23 cellular contexts compared by ENCODE assay signal in genomic region chr20:18041462-18041861, GRCh38. TPM values are rescaled to one million over a fixed set of nuclear protein-coding genes. Genes with fewer than 3 reads are reported as not detected.
"Had no signal": no experiment of that assay in that cellular context is flagged by ENCODE, and none has a peak within 500 bp of the region (broad histone marks: within the 10 kb centered on the region; RNA-seq: fewer than 3 reads in every experiment).

No MANE protein-coding gene starts in this region.

- H3K36me3 ChIP-seq: SJCRH30 had no signal

- DNase-seq: KBM-7, MV-4-11, NCI-H1048, NCI-H1105, NCI-H1417, NCI-H1436 treated with DMSO at 0.1 percent for 48 hours, NCI-H1694, NCI-H187 treated with DMSO at 0.1 percent for 48 hours, NCI-H2029 treated with DMSO at 0.1 percent for 48 hours, NCI-H2171, NCI-H226, NCI-H446, NCI-H510A, NCI-H524 treated with DMSO at 0.1 percent for 48 hours, NCI-H69, NCI-H774, RPMI8226, SHP77 treated with DMSO at 0.1 percent for 48 hours, SJCRH30 had no signal

- H3K4me1 ChIP-seq: SJCRH30 had no signal

- H3K4me3 ChIP-seq: SJCRH30 had no signal

- H3K36me3 Mint-ChIP-seq: IgD-negative memory B cell had no signal

- ATAC-seq: SK-N-SH treated with all-trans-retinoic acid at 6 μM for 48 hours had no signal

- H3K4me3 Mint-ChIP-seq: IgD-negative memory B cell had no signal

- H3K27ac ChIP-seq: HL-60, SJCRH30 had no signal

RNA-seq across cellular contexts. Expression of gene OVOL2, which starts 16.3 kb away (rescaled TPM):
- total RNA-seq: LHCN-M2, SJCRH30 had no signal
- polyA plus RNA-seq: IgD-negative memory B cell had no signal
